Comparison of ENCODE assay signal across 1 cellular context in the genomic region with DNA sequence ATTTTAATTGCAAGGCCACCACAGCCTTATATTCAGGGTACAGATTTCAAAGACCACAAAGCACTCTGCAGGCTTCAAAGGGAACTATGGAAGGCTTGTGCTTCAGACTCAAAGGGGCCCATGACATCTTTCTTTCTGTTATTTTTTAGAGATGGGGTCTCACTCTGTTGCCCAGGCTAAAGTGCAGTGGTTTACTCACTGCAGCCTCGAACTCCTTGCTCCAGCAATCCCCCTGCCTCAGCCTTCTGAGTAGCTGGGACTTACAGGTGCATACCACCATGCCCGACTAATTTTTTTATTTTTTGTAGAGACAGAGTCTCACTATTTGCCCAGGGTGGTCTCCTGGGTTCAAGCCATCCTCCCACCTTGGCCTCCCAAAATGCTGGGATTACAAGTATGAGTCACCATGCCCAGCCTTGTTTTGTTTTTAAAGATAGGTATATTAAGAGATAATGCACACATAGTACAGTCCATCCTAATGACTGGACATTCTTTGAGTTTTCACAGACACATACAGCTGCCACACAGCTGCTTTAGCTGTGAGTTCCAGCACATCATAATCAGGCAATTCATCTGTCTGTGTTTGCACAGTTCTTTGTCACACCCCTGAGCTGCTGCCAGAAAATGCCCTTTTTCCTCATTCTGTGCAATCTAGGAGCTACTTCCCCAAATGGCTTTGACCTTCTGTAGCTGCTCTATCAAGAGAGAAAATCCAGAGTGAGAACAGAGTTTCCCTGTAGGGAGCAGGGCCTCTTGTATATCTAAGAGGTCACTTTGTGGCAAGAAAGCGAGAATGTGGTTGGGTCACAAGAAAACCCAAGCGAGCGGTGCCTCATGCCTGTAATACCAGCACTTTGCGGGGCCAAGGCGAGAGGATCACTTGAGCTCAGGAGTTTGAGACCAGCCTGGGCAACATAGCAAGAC.
A peak's percentile ranks its signal among the peaks of the same experiment; 100 is the strongest.
TF ChIP-seq lines count a peak whose summit lies in the region.

No MANE protein-coding gene starts in this region.

TF ChIP-seq in liver, 16 proteins besides CTCF, POLR2A, EP300 and RAD21 (continued from another document):
- TF ChIP-seq, protein P1, sequence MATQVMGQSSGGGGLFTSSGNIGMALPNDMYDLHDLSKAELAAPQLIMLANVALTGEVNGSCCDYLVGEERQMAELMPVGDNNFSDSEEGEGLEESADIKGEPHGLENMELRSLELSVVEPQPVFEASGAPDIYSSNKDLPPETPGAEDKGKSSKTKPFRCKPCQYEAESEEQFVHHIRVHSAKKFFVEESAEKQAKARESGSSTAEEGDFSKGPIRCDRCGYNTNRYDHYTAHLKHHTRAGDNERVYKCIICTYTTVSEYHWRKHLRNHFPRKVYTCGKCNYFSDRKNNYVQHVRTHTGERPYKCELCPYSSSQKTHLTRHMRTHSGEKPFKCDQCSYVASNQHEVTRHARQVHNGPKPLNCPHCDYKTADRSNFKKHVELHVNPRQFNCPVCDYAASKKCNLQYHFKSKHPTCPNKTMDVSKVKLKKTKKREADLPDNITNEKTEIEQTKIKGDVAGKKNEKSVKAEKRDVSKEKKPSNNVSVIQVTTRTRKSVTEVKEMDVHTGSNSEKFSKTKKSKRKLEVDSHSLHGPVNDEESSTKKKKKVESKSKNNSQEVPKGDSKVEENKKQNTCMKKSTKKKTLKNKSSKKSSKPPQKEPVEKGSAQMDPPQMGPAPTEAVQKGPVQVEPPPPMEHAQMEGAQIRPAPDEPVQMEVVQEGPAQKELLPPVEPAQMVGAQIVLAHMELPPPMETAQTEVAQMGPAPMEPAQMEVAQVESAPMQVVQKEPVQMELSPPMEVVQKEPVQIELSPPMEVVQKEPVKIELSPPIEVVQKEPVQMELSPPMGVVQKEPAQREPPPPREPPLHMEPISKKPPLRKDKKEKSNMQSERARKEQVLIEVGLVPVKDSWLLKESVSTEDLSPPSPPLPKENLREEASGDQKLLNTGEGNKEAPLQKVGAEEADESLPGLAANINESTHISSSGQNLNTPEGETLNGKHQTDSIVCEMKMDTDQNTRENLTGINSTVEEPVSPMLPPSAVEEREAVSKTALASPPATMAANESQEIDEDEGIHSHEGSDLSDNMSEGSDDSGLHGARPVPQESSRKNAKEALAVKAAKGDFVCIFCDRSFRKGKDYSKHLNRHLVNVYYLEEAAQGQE (IDR thresholded peaks at IDR 0.05), result no peak
- TF ChIP-seq RXRA (IDR thresholded peaks at IDR 0.05) (peak; percentile 41 to 84), JUND (IDR thresholded peaks at IDR 0.05) (peak; percentile 15 to 47), FOXA2 (IDR thresholded peaks at IDR 0.05) (no peak)
- TF ChIP-seq, protein P2, sequence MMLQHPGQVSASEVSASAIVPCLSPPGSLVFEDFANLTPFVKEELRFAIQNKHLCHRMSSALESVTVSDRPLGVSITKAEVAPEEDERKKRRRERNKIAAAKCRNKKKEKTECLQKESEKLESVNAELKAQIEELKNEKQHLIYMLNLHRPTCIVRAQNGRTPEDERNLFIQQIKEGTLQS (IDR thresholded peaks at IDR 0.05), result no peak
